In genomic region chr22:41621099-41621910, GRCh38 we compare ENCODE assay signal across 8 cellular contexts. TPM values are rescaled to one million over a fixed set of nuclear protein-coding genes. Genes with fewer than 3 reads are reported as not detected.
A peak's percentile ranks its signal among the peaks of the same experiment; 100 is the strongest.
DNase-seq lines count a peak whose midpoint lies in the region; TF ChIP-seq lines count a peak whose summit lies in the region.

XRCC6 (plus strand) TSS chr22:41621295; CDS start chr22:41622005, 710 bp downstream.

- H4K91ac ChIP-seq in neuronal stem cell (ENCODE audit: low read depth, low read length, poor library complexity): peak within 1 kb of the TSS; percentile 65

- H3K79me1 ChIP-seq in neuronal stem cell (ENCODE audit: low read depth, low read length): peaks cover 10% of the 10 kb centered on the region

- H2BK5ac ChIP-seq in neuronal stem cell (ENCODE audit: low read length): peak within 1 kb of the TSS; percentile 87

- peak within 1 kb of the TSS; percentile 100 for H3K9ac ChIP-seq in neuronal stem cell (ENCODE audit: low read depth, low read length, poor library complexity)

- peak within 1 kb of the TSS; percentile 81 for H2BK120ac ChIP-seq in neuronal stem cell (ENCODE audit: low read depth, low read length)

- H3K4ac ChIP-seq in neuronal stem cell (ENCODE audit: low read length): peak within 1 kb of the TSS; percentile 100

- peak within 1 kb of the TSS; percentile 97 for H3K14ac ChIP-seq in neuronal stem cell (ENCODE audit: low read length)

- peaks cover 39 to 42% of the 10 kb centered on the region in 2 experiments for H3K36me3 ChIP-seq in HEK293 (ENCODE audit: control insufficient read depth in 2 of 2, insufficient read depth in 1 of 2, low read length in 2 of 2)
- peaks cover 17 to 43% of the 10 kb centered on the region in 2 donors for H3K36me3 ChIP-seq in neuronal stem cell (replicated peaks in 1 of 2; ENCODE audit: control insufficient read depth in 2 of 2, insufficient read depth in 2 of 2, low read length in 2 of 2)

- peak within 1 kb of the TSS; percentile 97 for H3K27ac ChIP-seq in HEK293 (ENCODE audit: extremely low read depth, low read depth, low read length)
- peak within 1 kb of the TSS; percentile 89 for H3K27ac ChIP-seq in neuronal stem cell (replicated peaks; ENCODE audit: low read length)

- H3K23ac ChIP-seq in neuronal stem cell (ENCODE audit: low read depth, low read length, poor library complexity): peak within 1 kb of the TSS; percentile 99

- peak; percentile 99 for DNase-seq in GDM1 (lab: John Stamatoyannopoulos, UW)
- peak; percentile 99 for DNase-seq in MV-4-11 (lab: John Stamatoyannopoulos, UW)
- peak; percentile 100 for DNase-seq in SK-MEL-5 (ENCODE audit: low read depth, low spot score)
- peak; percentile 99 for DNase-seq in activated naive CD4-positive, alpha-beta T cell treated with Interleukin-2 at 50 U/mL for 16 hours
- peak; percentile 98 for DNase-seq in foreskin melanocyte
- DNase-seq in neuronal stem cell (ENCODE audit: low spot score): peak; percentile 100

- peak within 1 kb of the TSS; percentile 97 for H4K8ac ChIP-seq in neuronal stem cell (ENCODE audit: low read depth, low read length)

- POLR2A ChIA-PET in HEK293 (lab: Yijun Ruan, JAX): interaction anchor here (0.6 to 3.5 kb wide), 50 partner anchors 9 to 911 kb away, joined by 3 to 75 read pairs (median 4); partner anchors contain the start of genes CCDC134, CENPM, CSDC2 and PHF5A

- CTCF ChIA-PET in HEK293 (lab: Yijun Ruan, JAX): interaction anchor here (1.0 to 1.5 kb wide), 2 partner anchors 24 kb away, joined by 3 to 4 read pairs; no protein-coding TSS in a partner anchor

- H3K18ac ChIP-seq in neuronal stem cell (ENCODE audit: low read length): peak within 1 kb of the TSS; percentile 99

- H2BK15ac ChIP-seq in neuronal stem cell (ENCODE audit: low read length): peak within 1 kb of the TSS; percentile 95

- H2AFZ ChIP-seq in neuronal stem cell (ENCODE audit: low read length): peak within 1 kb of the TSS; percentile 92

- H3K9me3 ChIP-seq in HEK293 (ENCODE audit: control insufficient read depth, insufficient read depth, low read depth, low read length): no peaks in the 10 kb centered on the region
- no peaks in the 10 kb centered on the region for H3K9me3 ChIP-seq in neuronal stem cell (replicated peaks in 1 of 2; ENCODE audit: control insufficient read depth in 2 of 2, insufficient read depth in 1 of 2, low read depth in 1 of 2, low read length in 2 of 2)

- peaks cover 3% of the 10 kb centered on the region; the same call in 1 of the 2 replicates for H3K4me1 ChIP-seq in HEK293 (ENCODE audit: control insufficient read depth, insufficient read depth, low read length)
- H3K4me1 ChIP-seq in neuronal stem cell (ENCODE audit: control insufficient read depth in 2 of 2, insufficient read depth in 1 of 2, low read depth in 1 of 2, low read length in 2 of 2): peaks cover 8 to 15% of the 10 kb centered on the region in 2 donors

- in situ Hi-C loops in SK-MEL-5 (cut with HindIII; ENCODE audit: low pct_unique_long_range_greater_than_20kb, low sequenced_read_pairs): no loop called here

- peak within 1 kb of the TSS; percentile 63 for H2BK12ac ChIP-seq in neuronal stem cell (ENCODE audit: low read length)

- WGBS in neuronal stem cell (ENCODE audit: extremely low coverage in 2 of 2, insufficient read length in 2 of 2, insufficient replicate concordance in 1 of 2), 2 donors: no CpG with 5 or more reads among the region's 70 CpGs

- TF ChIP-seq CTCF in HEK293 (tag by site-specific recombination; IDR thresholded peaks at IDR 0.05): no peak
- no peak for TF ChIP-seq CTCF in subcutaneous adipose tissue (IDR thresholded peaks at IDR 0.05; ENCODE audit: low read depth)

- no peaks in the 10 kb centered on the region for H3K27me3 ChIP-seq in neuronal stem cell (ENCODE audit: control insufficient read depth in 3 of 3, insufficient read depth in 3 of 3, low read depth in 1 of 3, low read length in 3 of 3)

- H2AK5ac ChIP-seq in neuronal stem cell (ENCODE audit: low read depth, low read length): peak within 1 kb of the TSS; percentile 68

- H3K4me2 ChIP-seq in neuronal stem cell (ENCODE audit: insufficient read depth, low read length, poor library complexity, severe bottlenecking): peak within 1 kb of the TSS; percentile 74

- H3K4me3 ChIP-seq in HEK293 (ENCODE audit: low read depth, low read length) (peak within 1 kb of the TSS; percentile 98), neuronal stem cell (ENCODE audit: low read length in 2 of 2) (peak within 1 kb of the TSS; percentile 94 to 96)

TF ChIP-seq in HEK293, 187 proteins besides CTCF, POLR2A, EP300 and RAD21 (continues in another document):
- TF ChIP-seq SCRT2 (tag by site-specific recombination; IDR thresholded peaks at IDR 0.05) (no peak), ZEB2 (tag by site-specific recombination; IDR thresholded peaks at IDR 0.05) (peak; percentile 46; the same call in 1 of the 2 replicates), GLIS1 (tag by site-specific recombination; IDR thresholded peaks at IDR 0.05) (no peak), ZNF473 (tag by site-specific recombination; IDR thresholded peaks at IDR 0.05) (no peak), ZNF76 (tag by site-specific recombination; IDR thresholded peaks at IDR 0.05; ENCODE audit: borderline replicate concordance, low read depth) (peak; percentile 65; the same call in 1 of the 2 replicates), YY1 (tag by site-specific recombination; IDR thresholded peaks at IDR 0.05) (peak; percentile 86; the same call in 1 of the 2 replicates), OVOL3 (tag by site-specific recombination; IDR thresholded peaks at IDR 0.05) (peak; percentile 89; the same call in 1 of the 2 replicates), KLF7 (tag by site-specific recombination; IDR thresholded peaks at IDR 0.05; ENCODE audit: borderline replicate concordance) (no peak), ZBTB20 (tag by site-specific recombination; IDR thresholded peaks at IDR 0.05) (0 out of 2 replicates have a peak, but pooled peaks have one; percentile 10), SP3 (tag by site-specific recombination; IDR thresholded peaks at IDR 0.05) (peak; percentile 90), ZNF16 (tag by site-specific recombination; IDR thresholded peaks at IDR 0.05; ENCODE audit: low read depth) (no peak), ELK4 (IDR thresholded peaks at IDR 0.05; ENCODE audit: borderline replicate concordance, low read depth, low read length) (no peak)
- TF ChIP-seq, protein P1, sequence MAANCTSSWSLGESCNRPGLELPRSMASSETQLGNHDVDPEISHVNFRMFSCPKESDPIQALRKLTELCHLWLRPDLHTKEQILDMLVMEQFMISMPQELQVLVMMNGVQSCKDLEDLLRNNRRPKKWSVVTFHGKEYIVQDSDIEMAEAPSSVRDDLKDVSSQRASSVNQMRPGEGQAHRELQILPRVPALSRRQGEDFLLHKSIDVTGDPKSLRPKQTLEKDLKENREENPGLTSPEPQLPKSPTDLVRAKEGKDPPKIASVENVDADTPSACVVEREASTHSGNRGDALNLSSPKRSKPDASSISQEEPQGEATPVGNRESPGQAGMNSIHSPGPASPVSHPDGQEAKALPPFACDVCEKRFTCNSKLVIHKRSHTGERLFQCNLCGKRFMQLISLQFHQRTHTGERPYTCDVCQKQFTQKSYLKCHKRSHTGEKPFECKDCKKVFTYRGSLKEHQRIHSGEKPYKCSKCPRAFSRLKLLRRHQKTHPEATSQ (tag by site-specific recombination; IDR thresholded peaks at IDR 0.05): peak; percentile 89
- TF ChIP-seq, protein P2, sequence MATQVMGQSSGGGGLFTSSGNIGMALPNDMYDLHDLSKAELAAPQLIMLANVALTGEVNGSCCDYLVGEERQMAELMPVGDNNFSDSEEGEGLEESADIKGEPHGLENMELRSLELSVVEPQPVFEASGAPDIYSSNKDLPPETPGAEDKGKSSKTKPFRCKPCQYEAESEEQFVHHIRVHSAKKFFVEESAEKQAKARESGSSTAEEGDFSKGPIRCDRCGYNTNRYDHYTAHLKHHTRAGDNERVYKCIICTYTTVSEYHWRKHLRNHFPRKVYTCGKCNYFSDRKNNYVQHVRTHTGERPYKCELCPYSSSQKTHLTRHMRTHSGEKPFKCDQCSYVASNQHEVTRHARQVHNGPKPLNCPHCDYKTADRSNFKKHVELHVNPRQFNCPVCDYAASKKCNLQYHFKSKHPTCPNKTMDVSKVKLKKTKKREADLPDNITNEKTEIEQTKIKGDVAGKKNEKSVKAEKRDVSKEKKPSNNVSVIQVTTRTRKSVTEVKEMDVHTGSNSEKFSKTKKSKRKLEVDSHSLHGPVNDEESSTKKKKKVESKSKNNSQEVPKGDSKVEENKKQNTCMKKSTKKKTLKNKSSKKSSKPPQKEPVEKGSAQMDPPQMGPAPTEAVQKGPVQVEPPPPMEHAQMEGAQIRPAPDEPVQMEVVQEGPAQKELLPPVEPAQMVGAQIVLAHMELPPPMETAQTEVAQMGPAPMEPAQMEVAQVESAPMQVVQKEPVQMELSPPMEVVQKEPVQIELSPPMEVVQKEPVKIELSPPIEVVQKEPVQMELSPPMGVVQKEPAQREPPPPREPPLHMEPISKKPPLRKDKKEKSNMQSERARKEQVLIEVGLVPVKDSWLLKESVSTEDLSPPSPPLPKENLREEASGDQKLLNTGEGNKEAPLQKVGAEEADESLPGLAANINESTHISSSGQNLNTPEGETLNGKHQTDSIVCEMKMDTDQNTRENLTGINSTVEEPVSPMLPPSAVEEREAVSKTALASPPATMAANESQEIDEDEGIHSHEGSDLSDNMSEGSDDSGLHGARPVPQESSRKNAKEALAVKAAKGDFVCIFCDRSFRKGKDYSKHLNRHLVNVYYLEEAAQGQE (tag by site-specific recombination; IDR thresholded peaks at IDR 0.05): peak; percentile 24; the same call in 1 of the 2 replicates

RNA-seq across cellular contexts. Expression of gene XRCC6, which starts in this region (rescaled TPM):
- 537 and 584 TPM in 2 replicates for total RNA-seq in SK-MEL-5 (2014; rRNA removed; shearing (Covaris generic))
- 366 and 418 TPM in 2 replicates for polyA plus RNA-seq in SK-MEL-5 (2015; cell fraction: cytosol; rRNA removed)
- 132 and 136 TPM in 2 replicates for polyA plus RNA-seq in SK-MEL-5 (2015; cell fraction: nucleus; rRNA removed)
- polyA plus RNA-seq in neuronal stem cell (2013, experiment 1 of 2): 314 TPM
- 306 TPM for polyA plus RNA-seq in neuronal stem cell (2013, experiment 2 of 2)
- total RNA-seq in subcutaneous adipose tissue: 100 to 1,000 TPM; 151 to 186 (median 169) TPM

Comparison
In these comparisons a context has a peak if more than half of its experiments do, and no peak if none do; other contexts are left out.
1. Peak in every context shown above with its lines: DNase-seq, H3K4me3 ChIP-seq and H3K27ac ChIP-seq.